ENCODE assay signal across 18 cellular contexts in genomic region chr1:246695136-246695535, GRCh38.
"Had no signal": no experiment of that assay in that cellular context is flagged by ENCODE, and none has a peak within 500 bp of the region (broad histone marks: within the 10 kb centered on the region; RNA-seq: fewer than 3 reads in every experiment).

No MANE protein-coding gene starts in this region.

- H3K4me3 ChIP-seq: left ventricle myocardium inferior, ovary, testis had no signal

- ATAC-seq: activated CD4-positive, alpha-beta T cell treated with anti-CD3 and anti-CD28 coated beads for 36 hours; activated CD8-positive, alpha-beta T cell treated with anti-CD3 and anti-CD28 coated beads for 36 hours; effector memory CD8-positive, alpha-beta T cell; stimulated activated naive CD8-positive, alpha-beta T cell treated with anti-CD3 and anti-CD28 coated beads, Interleukin-15, amount 100 ng/mL, for 72 hours; T-cell had no signal

- H3K9me3 ChIP-seq: ovary, testis had no signal

- H3K36me3 ChIP-seq: left ventricle myocardium inferior, ovary had no signal

- H3K27ac ChIP-seq: left ventricle myocardium inferior, ovary, testis, VCaP had no signal

- H3K27me3 ChIP-seq: ovary, testis had no signal

- H3K27ac Mint-ChIP-seq: activated CD4-positive, alpha-beta T cell treated with anti-CD3 and anti-CD28 coated beads for 36 hours; activated CD8-positive, alpha-beta T cell treated with anti-CD3 and anti-CD28 coated beads for 36 hours; dendritic cell treated with granulocyte-macrophage colony-stimulating factor and Interleukin-4, amounts not matched to agents 40 ng/mL and 50 ng/mL, for 4 days; nephron progenitor cell; stimulated activated naive CD8-positive, alpha-beta T cell treated with anti-CD3 and anti-CD28 coated beads, Interleukin-15, amount 100 ng/mL, for 72 hours; T-cell had no signal

- DNase-seq: activated CD4-positive, alpha-beta T cell treated with anti-CD3 and anti-CD28 coated beads for 36 hours; activated CD8-positive, alpha-beta memory T cell treated with anti-CD3 and anti-CD28 coated beads, Interleukin-2, amount 50 U/mL, for 48 hours; activated CD8-positive, alpha-beta T cell treated with anti-CD3 and anti-CD28 coated beads for 36 hours; activated naive CD4-positive, alpha-beta T cell; effector memory CD8-positive, alpha-beta T cell; erythroblast; left ventricle myocardium inferior; mesendoderm; nephron progenitor cell; ovary; stimulated activated CD4-positive, alpha-beta T cell treated with anti-CD3 and anti-CD28 coated beads, Interleukin-15, amount 100 ng/mL, for 24 hours; stimulated activated CD4-positive, alpha-beta T cell treated with anti-CD3 and anti-CD28 coated beads, Interleukin-4, amount 100 ng/mL, for 24 hours; stimulated activated naive CD8-positive, alpha-beta T cell treated with anti-CD3 and anti-CD28 coated beads, Interleukin-15, amount 100 ng/mL, for 72 hours; T-cell; T1000; testis had no signal

- H3K27me3 Mint-ChIP-seq: activated CD4-positive, alpha-beta T cell treated with anti-CD3 and anti-CD28 coated beads for 36 hours; activated CD8-positive, alpha-beta T cell treated with anti-CD3 and anti-CD28 coated beads for 36 hours; dendritic cell treated with granulocyte-macrophage colony-stimulating factor and Interleukin-4, amounts not matched to agents 40 ng/mL and 50 ng/mL, for 4 days; effector memory CD8-positive, alpha-beta T cell; stimulated activated naive CD8-positive, alpha-beta T cell treated with anti-CD3 and anti-CD28 coated beads, Interleukin-15, amount 100 ng/mL, for 72 hours; T-cell had no signal

- H3K4me3 Mint-ChIP-seq: activated CD4-positive, alpha-beta T cell treated with anti-CD3 and anti-CD28 coated beads for 36 hours; activated CD8-positive, alpha-beta T cell treated with anti-CD3 and anti-CD28 coated beads for 36 hours; dendritic cell treated with granulocyte-macrophage colony-stimulating factor and Interleukin-4, amounts not matched to agents 40 ng/mL and 50 ng/mL, for 4 days; effector memory CD8-positive, alpha-beta T cell; nephron progenitor cell; stimulated activated naive CD8-positive, alpha-beta T cell treated with anti-CD3 and anti-CD28 coated beads, Interleukin-15, amount 100 ng/mL, for 72 hours; T-cell had no signal
